In genomic region chr2:65666156-65666725, GRCh38 we compare ENCODE assay signal across 7 cellular contexts.
DNase-seq lines count a peak whose midpoint lies in the region; ATAC-seq and TF ChIP-seq lines count a peak whose summit lies in the region.

No MANE protein-coding gene starts in this region.

- H3K27ac Mint-ChIP-seq in HFFc6: no peak overlapping the region

- H3K9me3 ChIP-seq in MG63: peaks cover 15% of the 10 kb centered on the region

- H3K4me3 ChIP-seq in MG63: no peak overlapping the region

- H3K36me3 Mint-ChIP-seq in HFFc6 (ENCODE audit: low read depth): 0 out of 2 replicates have a peak, but pooled peaks cover 5% of the 10 kb centered on the region

- peak; percentile 100 for ATAC-seq in GM18873 (IDR thresholded peaks at IDR 0.05; ENCODE audit: low FRiP score, unreplicated experiment)

- H3K27me3 Mint-ChIP-seq in HFFc6 (ENCODE audit: insufficient read depth): peaks cover 22% of the 10 kb centered on the region

- peaks cover 27% of the 10 kb centered on the region for H3K9me3 Mint-ChIP-seq in HFFc6

- no peak overlapping the region for H3K4me3 Mint-ChIP-seq in HFFc6

- H3K36me3 ChIP-seq in MG63: no peaks in the 10 kb centered on the region

- no peak for TF ChIP-seq CTCF in HFFc6 (IDR thresholded peaks at IDR 0.05)

- peaks cover 41% of the 10 kb centered on the region for H3K4me1 Mint-ChIP-seq in HFFc6 (ENCODE audit: low read depth)

- H3K27me3 ChIP-seq in MG63: no peaks in the 10 kb centered on the region

- DNase-seq in HFFc6: peak; percentile 58
- DNase-seq in MG63: peak; percentile 64
- DNase-seq in kidney tubule cell (ENCODE audit: low spot score): peak; percentile 60
- no peak for DNase-seq in stimulated activated CD8-positive, alpha-beta memory T cell treated with anti-CD3 and anti-CD28 coated beads, Interleukin-4, amount 100 ng/mL, for 48 hours
- no peak for DNase-seq in NCI-H446 (lab: John Stamatoyannopoulos, UW)
- no peak for DNase-seq in stimulated activated CD4-positive, alpha-beta T cell treated with anti-CD3 and anti-CD28 coated beads, Interleukin-12 subunit alpha, Interleukin-12 subunit beta, amount 100 ng/mL, for 4 hours

Comparison
In these comparisons a context has a peak if more than half of its experiments do, and no peak if none do; other contexts are left out.
1. DNase-seq: peak in HFFc6 (single experiment), MG63 (single experiment) and kidney tubule cell (single experiment); none in stimulated activated CD8-positive, alpha-beta memory T cell treated with anti-CD3 and anti-CD28 coated beads, Interleukin-4, amount 100 ng/mL, for 48 hours (single experiment), NCI-H446 (0 of 2) and stimulated activated CD4-positive, alpha-beta T cell treated with anti-CD3 and anti-CD28 coated beads, Interleukin-12 subunit alpha, Interleukin-12 subunit beta, amount 100 ng/mL, for 4 hours (single experiment).